1 cellular context compared by ENCODE assay signal in the genomic region with DNA sequence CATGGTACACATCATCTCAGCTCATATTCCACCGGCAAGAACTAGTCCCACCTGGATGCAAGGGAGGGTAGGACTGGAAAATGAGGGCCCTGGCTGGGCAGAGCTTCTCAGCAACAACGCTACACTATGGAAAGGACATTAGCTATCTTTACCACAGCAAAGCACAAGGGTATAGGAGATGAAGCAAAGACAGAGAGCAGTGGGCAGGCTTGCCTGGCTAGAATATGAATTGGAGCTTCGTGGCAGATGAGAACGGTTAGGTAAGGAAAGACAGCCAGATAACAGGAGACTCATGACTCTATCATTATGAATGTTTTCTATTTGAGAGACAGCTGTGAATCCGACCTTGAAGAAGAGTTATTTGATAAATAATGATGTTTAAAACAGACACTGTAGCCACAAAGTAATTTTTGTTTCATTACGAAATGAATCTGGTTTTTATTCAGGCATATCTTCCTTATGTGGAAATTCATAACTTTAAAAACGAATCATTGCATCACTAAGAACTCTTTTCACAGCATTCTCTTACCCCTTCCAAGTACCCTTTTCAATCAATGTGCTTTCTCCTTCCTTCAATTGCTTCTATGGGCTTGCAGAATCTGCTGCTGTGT.
TF ChIP-seq lines count a peak whose summit lies in the region.

No MANE protein-coding gene starts in this region.

TF ChIP-seq in HepG2, 621 proteins besides CTCF, POLR2A, EP300 and RAD21:
- TF ChIP-seq CEBPB (IDR thresholded peaks at IDR 0.05; ENCODE audit: borderline replicate concordance, low read depth, low read length) (0 out of 2 replicates have a peak, but pooled peaks have one; percentile 11), ZNF513 (CRISPR knock-in tag; conservative IDR thresholded peaks at IDR 0.05) (no peak)
